In the genomic region with DNA sequence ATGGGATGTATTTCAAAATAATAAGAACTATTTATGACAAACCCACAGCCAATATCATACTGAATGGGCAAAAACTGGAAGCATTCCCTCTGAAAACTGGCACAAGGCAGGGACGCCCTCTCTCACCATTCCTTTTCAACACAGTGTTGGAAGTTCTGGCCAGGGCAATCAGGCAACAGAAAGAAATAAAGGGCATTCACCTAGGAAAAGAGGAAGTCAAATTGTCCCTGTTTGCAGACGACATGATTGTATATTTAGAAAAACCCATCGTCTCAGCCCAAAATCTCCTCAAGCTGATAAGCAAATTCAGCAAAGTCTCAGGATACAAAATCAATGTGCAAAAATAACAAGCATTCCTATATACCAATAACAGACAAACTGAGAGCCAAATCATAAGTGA, we compare ENCODE assay signal across 2 cellular contexts. TPM values are rescaled to one million over a fixed set of nuclear protein-coding genes. Genes with fewer than 3 reads are reported as not detected.
"Had no signal": no experiment of that assay in that cellular context is flagged by ENCODE, and none has a peak within 500 bp of the region (broad histone marks: within the 10 kb centered on the region; RNA-seq: fewer than 3 reads in every experiment).

No MANE protein-coding gene starts in this region.

RNA-seq across cellular contexts. Expression of a gene that starts 42.3 kb away (rescaled TPM):
- total RNA-seq: G401, GM12878 had no signal
